In the genomic region with DNA sequence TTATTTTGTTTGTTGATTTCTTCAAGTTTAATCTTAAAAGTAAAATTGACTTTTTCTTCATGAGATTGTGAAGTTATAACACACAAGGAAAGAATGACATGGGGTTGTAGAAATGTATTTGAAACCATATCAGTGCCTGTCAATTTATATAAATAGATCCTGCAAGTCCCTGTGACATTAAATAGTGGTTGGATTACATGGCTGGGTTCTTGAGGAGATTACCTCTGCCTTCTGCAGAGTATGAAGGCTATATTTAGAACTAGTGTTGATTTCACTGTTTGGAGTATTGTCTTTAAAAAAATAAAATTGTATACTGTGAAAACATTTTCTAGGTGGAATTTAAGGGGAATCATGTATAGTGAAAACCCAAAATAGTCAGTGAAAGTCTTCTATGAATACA, we compare ENCODE assay signal across 18 cellular contexts.
DNase-seq lines count a peak whose midpoint lies in the region; ATAC-seq and TF ChIP-seq lines count a peak whose summit lies in the region.
"Had no signal": no experiment of that assay in that cellular context is flagged by ENCODE, and none has a peak within 500 bp of the region (broad histone marks: within the 10 kb centered on the region; RNA-seq: fewer than 3 reads in every experiment).

No MANE protein-coding gene starts in this region.

- H3K27me3 ChIP-seq in right atrium auricular region (no peaks in the 10 kb centered on the region), WERI-Rb-1 (ENCODE audit: insufficient read depth, low read depth, severe bottlenecking) (no peaks in the 10 kb centered on the region), gastrocnemius medialis (no peaks in the 10 kb centered on the region)
- H3K27me3 ChIP-seq: BE2C had no signal

- DNase-seq in left ventricle myocardium superior, result no peak
- DNase-seq in right atrium auricular region (ENCODE audit: low spot score), result no peak
- DNase-seq in WERI-Rb-1, result no peak
- no peak for DNase-seq in gastrocnemius medialis
- no peak for DNase-seq in lower leg skin (ENCODE audit: low spot score in 2 of 2)
- DNase-seq: ACHN; BE2C; C1 segment of cervical spinal cord; CD4-positive, CD25-positive, alpha-beta regulatory T cell; CD8-positive, alpha-beta memory T cell; COR-L47; DMS 273 treated with DMSO at 0.1 percent for 48 hours; DMS53; GM23248 had no signal

- TF ChIP-seq POLR2A in gastrocnemius medialis (IDR thresholded peaks at IDR 0.05) (no peak), lower leg skin (IDR thresholded peaks at IDR 0.05) (no peak)

- TF ChIP-seq CTCF in right atrium auricular region (IDR thresholded peaks at IDR 0.05) (no peak), WERI-Rb-1 (IDR thresholded peaks at IDR 0.05; ENCODE audit: low read depth, low read length) (no peak), gastrocnemius medialis (IDR thresholded peaks at IDR 0.05 in 4 of 5, conservative IDR thresholded peaks at IDR 0.05 in 1 of 5) (no peak), lower leg skin (IDR thresholded peaks at IDR 0.05) (no peak)

- in situ Hi-C loops in gastrocnemius medialis (cut with MboI; ENCODE audit: low sequenced_read_pairs in 4 of 4), result no loop called here

- ATAC-seq in left ventricle myocardium superior (peak; percentile 73), gastrocnemius medialis (peak; percentile 95 to 97), HG03159 (IDR thresholded peaks at IDR 0.05; ENCODE audit: unreplicated experiment) (no peak), GM19328 (IDR thresholded peaks at IDR 0.05; ENCODE audit: unreplicated experiment) (no peak)

- H3K4me1 ChIP-seq in right atrium auricular region, result no peaks in the 10 kb centered on the region
- peaks cover 14 to 18% of the 10 kb centered on the region in 2 donors for H3K4me1 ChIP-seq in gastrocnemius medialis
- H3K4me1 ChIP-seq: BE2C, HAP-1 had no signal

- H3K27ac ChIP-seq in right atrium auricular region (peak overlapping the region in 1 of 2 donors; percentile 38), WERI-Rb-1 (peak overlapping the region; percentile 14), gastrocnemius medialis (peak overlapping the region; percentile 58 to 75 (median 63))
- H3K27ac ChIP-seq: GM23248, HL-60 had no signal

- H3K36me3 ChIP-seq in right atrium auricular region (no peaks in the 10 kb centered on the region), WERI-Rb-1 (no peaks in the 10 kb centered on the region), gastrocnemius medialis (no peaks in the 10 kb centered on the region)
- H3K36me3 ChIP-seq: BE2C, HAP-1 had no signal

- intact Hi-C loops in left ventricle myocardium superior (cut with micrococcal nuclease) (no loop called here), gastrocnemius medialis (cut with DNase I; ENCODE audit: low total_unique reads) (no loop called here), lower leg skin (cut with DNase I; ENCODE audit: low total_unique reads) (no loop called here)

- no peaks in the 10 kb centered on the region for H3K9me3 ChIP-seq in right atrium auricular region
- H3K9me3 ChIP-seq in WERI-Rb-1 (ENCODE audit: severe bottlenecking), result no peaks in the 10 kb centered on the region
- no peaks in the 10 kb centered on the region for H3K9me3 ChIP-seq in gastrocnemius medialis
- H3K9me3 ChIP-seq: BE2C, HAP-1 had no signal

- H3K4me3 ChIP-seq in right atrium auricular region (no peak overlapping the region), WERI-Rb-1 (ENCODE audit: low read depth, low read length) (no peak overlapping the region), gastrocnemius medialis (peak overlapping the region in 2 of 4 donors; percentile 1 to 3), lower leg skin (ENCODE audit: low read depth, poor library complexity, severe bottlenecking) (no peak overlapping the region)
- H3K4me3 ChIP-seq: GM23248, HAP-1 had no signal

Comparison
In these comparisons a context has a peak if more than half of its experiments do, and no peak if none do; other contexts are left out.
1. ATAC-seq: peak in left ventricle myocardium superior (single experiment) and gastrocnemius medialis (2 of 2); none in HG03159 (single experiment) and GM19328 (single experiment).